ENCODE assay signal across 10 cellular contexts in the genomic region with DNA sequence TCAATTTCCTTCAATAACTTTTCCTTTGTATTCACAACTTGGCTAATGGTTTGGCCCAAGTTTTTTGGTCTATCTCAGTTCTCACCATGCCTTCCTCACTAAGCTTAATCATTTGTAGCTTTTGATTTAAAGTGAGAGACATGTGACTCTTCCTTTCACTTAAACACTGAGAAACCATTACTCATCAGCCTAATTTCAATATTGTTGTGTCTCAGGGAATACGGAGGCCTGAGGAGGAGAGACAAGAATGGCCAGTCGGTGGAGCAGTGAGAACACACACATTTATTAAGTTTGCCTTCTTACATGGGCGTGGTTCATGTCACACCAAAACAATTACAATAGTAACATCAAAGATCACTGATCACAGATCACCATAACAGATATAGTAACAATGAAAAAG. TPM values are rescaled to one million over a fixed set of nuclear protein-coding genes. Genes with fewer than 3 reads are reported as not detected.
A peak's percentile ranks its signal among the peaks of the same experiment; 100 is the strongest.
DNase-seq lines count a peak whose midpoint lies in the region; ATAC-seq and TF ChIP-seq lines count a peak whose summit lies in the region.
"Had no signal": no experiment of that assay in that cellular context is flagged by ENCODE, and none has a peak within 500 bp of the region (broad histone marks: within the 10 kb centered on the region; RNA-seq: fewer than 3 reads in every experiment).

No MANE protein-coding gene starts in this region.

- DNase-seq in HFFc6 = peak; percentile 60
- no peak for DNase-seq in T-helper 17 cell
- DNase-seq in fibroblast of pulmonary artery (ENCODE audit: low read depth) = peak; percentile 39
- DNase-seq in GM13976 (ENCODE audit: low spot score) = no peak
- DNase-seq in HuH-7.5 (ENCODE audit: low spot score) = no peak
- no peak for DNase-seq in UCSD-AML1 (lab: John Stamatoyannopoulos, UW; ENCODE audit: unreplicated experiment)
- DNase-seq: DND-41, NCI-H345 had no signal

- H3K4me3 ChIP-seq in fibroblast of pulmonary artery (replicated peaks; ENCODE audit: low read depth, low read length) = no peak overlapping the region

- H3K4me1 Mint-ChIP-seq in HFFc6 (ENCODE audit: low read depth) (peaks cover 69% of the 10 kb centered on the region), T-helper 17 cell (peaks cover 43% of the 10 kb centered on the region)

- H3K9me3 ChIP-seq in T-helper 17 cell (ENCODE audit: control insufficient read depth, low read length, poor library complexity, severe bottlenecking) = no peaks in the 10 kb centered on the region

- ATAC-seq in GM18499 (IDR thresholded peaks at IDR 0.05; ENCODE audit: insufficient read depth, unreplicated experiment) = peak; percentile 54
- ATAC-seq in T-helper 17 cell = peak; percentile 39
- no peak for ATAC-seq in HG02840 (IDR thresholded peaks at IDR 0.05; ENCODE audit: low FRiP score, unreplicated experiment)

- TF ChIP-seq CTCF in HFFc6 (IDR thresholded peaks at IDR 0.05) = peak; percentile 42; the same call in 1 of the 2 replicates
- TF ChIP-seq CTCF in fibroblast of pulmonary artery (IDR thresholded peaks at IDR 0.05; ENCODE audit: low read length, missing control alignments) = no peak
- no peak for TF ChIP-seq CTCF in GM13976 (IDR thresholded peaks at IDR 0.05; ENCODE audit: borderline replicate concordance, control extremely low read depth, extremely low read depth, insufficient read depth, missing control alignments)

- H3K4me3 Mint-ChIP-seq in HFFc6 = peak overlapping the region; percentile 6
- peak overlapping the region; percentile 67 for H3K4me3 Mint-ChIP-seq in T-helper 17 cell

- H3K27me3 Mint-ChIP-seq in HFFc6 (ENCODE audit: insufficient read depth) = no peaks in the 10 kb centered on the region; the same call in 1 of the 2 replicates
- H3K27me3 Mint-ChIP-seq in T-helper 17 cell = no peaks in the 10 kb centered on the region

- peaks cover 56% of the 10 kb centered on the region for H3K36me3 Mint-ChIP-seq in HFFc6 (ENCODE audit: low read depth)
- no peaks in the 10 kb centered on the region for H3K36me3 Mint-ChIP-seq in T-helper 17 cell (ENCODE audit: low read depth)

- in situ Hi-C loops in GM13976 (cut with MboI; ENCODE audit: low sequenced_read_pairs, unreplicated experiment) = no loop called here

- peaks cover 32% of the 10 kb centered on the region for H3K9me3 Mint-ChIP-seq in HFFc6

- H3K27ac Mint-ChIP-seq in HFFc6 = peak overlapping the region; percentile 53
- H3K27ac Mint-ChIP-seq in T-helper 17 cell = peak overlapping the region; percentile 8

RNA-seq across cellular contexts. Expression of a gene that starts 56.7 kb away (rescaled TPM):
- total RNA-seq in HFFc6 (2021; fragmentation: NEBNext Ultra II Directional; extraction: Animal tissue kit (Norgen Biotek cat#: 25700)) = 10 to 100 TPM; 59.6 to 75.4 (median 67.6) TPM
- total RNA-seq in T-helper 17 cell = 10 to 100 TPM; 11.8 to 15.2 TPM

Comparison
In these comparisons a context has a peak if more than half of its experiments do, and no peak if none do; other contexts are left out.
1. DNase-seq: peak in HFFc6 (single experiment) and fibroblast of pulmonary artery (single experiment); none in T-helper 17 cell (0 of 3), GM13976 (single experiment), HuH-7.5 (single experiment) and UCSD-AML1 (single experiment).